8 cellular contexts compared by ENCODE assay signal in the genomic region with DNA sequence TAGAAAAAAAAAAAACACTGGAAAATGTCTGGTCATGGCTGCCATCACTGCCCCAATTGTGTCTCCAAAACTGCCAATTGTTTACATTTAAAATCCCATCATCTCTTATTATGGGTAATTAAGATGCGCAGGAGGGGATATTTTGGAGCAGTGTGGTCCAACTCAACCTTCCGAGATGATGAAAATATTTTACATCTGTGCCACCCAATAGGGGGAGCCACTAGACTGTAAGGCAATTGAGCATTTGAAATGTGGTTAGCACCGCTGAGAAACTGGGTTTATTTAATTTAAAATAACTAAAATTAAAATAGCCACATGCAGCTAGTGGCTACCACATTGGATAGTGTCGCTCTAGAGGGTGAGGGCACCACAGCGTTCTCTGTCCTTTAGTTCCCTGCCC. TPM values are rescaled to one million over a fixed set of nuclear protein-coding genes. Genes with fewer than 3 reads are reported as not detected.
A peak's percentile ranks its signal among the peaks of the same experiment; 100 is the strongest.
DNase-seq lines count a peak whose midpoint lies in the region; ATAC-seq, FAIRE-seq and TF ChIP-seq lines count a peak whose summit lies in the region.

No MANE protein-coding gene starts in this region.

- in situ Hi-C loops in K562 (cut with MboI), result loop anchor here (25.0 kb wide), 1 partner anchor 735 kb away; no protein-coding TSS in a partner anchor

- no peak overlapping the region for H3K4me3 Mint-ChIP-seq in neural crest cell

- 2% methylated on average over 5 of the region's 5 CpGs for WGBS in K562 (ENCODE audit: insufficient coverage, low coverage, missing lambda C conversion rate)

- no peaks in the 10 kb centered on the region for H3K9me3 ChIP-seq in K562 (replicated peaks; ENCODE audit: control insufficient read depth, insufficient read depth, low read depth, low read length)

- intact Hi-C loops in K562 (cut with micrococcal nuclease), result loop anchor here (1.0 kb wide), 1 partner anchor 170 kb away; no protein-coding TSS in a partner anchor

- H3K36me3 Mint-ChIP-seq in neural crest cell (ENCODE audit: low read depth), result no peaks in the 10 kb centered on the region

- H3K4me1 Mint-ChIP-seq in neural crest cell, result no peaks in the 10 kb centered on the region

- no peaks in the 10 kb centered on the region for H3K36me3 ChIP-seq in K562 (ENCODE audit: control insufficient read depth, insufficient read depth, low read length)

- DNase-seq in NCI-H82 (lab: John Stamatoyannopoulos, UW) (peak; percentile 67), NCI-H82 treated with DMSO at 0.1 percent for 48 hours (lab: John Stamatoyannopoulos, UW; ENCODE audit: unreplicated experiment) (no peak), K562 (ENCODE audit: extremely low read depth in 1 of 4, low spot score in 3 of 4) (peak; percentile 63 to 69 (median 64)), neural crest cell (ENCODE audit: low read depth, low spot score) (no peak), T1000 (lab: John Stamatoyannopoulos, UW) (no peak), DMS153 treated with DMSO at 0.1 percent for 48 hours (lab: John Stamatoyannopoulos, UW; ENCODE audit: unreplicated experiment) (no peak)
- DNase-seq in Jurkat, Clone E6-1 (ENCODE audit: low read depth, low spot score), result peak; percentile 15
- DNase-seq in activated CD4-positive, alpha-beta T cell treated with anti-CD3 and anti-CD28 coated beads, Interleukin-2, amount 50 U/mL, for 4 hours, result no peak

- H3K27ac ChIP-seq in K562 (ENCODE audit: extremely low read depth, low read depth, low read length), result no peak overlapping the region

- FAIRE-seq in K562 (lab: Jason Lieb, UNC), result peak; percentile 49

- 0 out of 2 replicates have a peak overlapping the region, but pooled peaks have one; percentile 3 for H3K4me2 ChIP-seq in K562 (ENCODE audit: insufficient read depth, low read length)

- TF ChIP-seq RAD21 in K562 (CRISPR knock-in tag; conservative IDR thresholded peaks at IDR 0.05 in 1 of 2, IDR thresholded peaks at IDR 0.05 in 1 of 2), result peak; percentile 56 to 73

- no peak overlapping the region for H3K9ac ChIP-seq in K562 (ENCODE audit: insufficient read depth in 1 of 2, low read depth in 2 of 2, low read length in 2 of 2)

- H3K9me1 ChIP-seq in K562 (ENCODE audit: control insufficient read depth, insufficient read depth, low read length), result no peaks in the 10 kb centered on the region

- H3K4me1 ChIP-seq in K562 (replicated peaks in 1 of 2; ENCODE audit: control insufficient read depth in 2 of 2, insufficient read depth in 2 of 2, low read length in 2 of 2), result peaks cover 5 to 21% of the 10 kb centered on the region in 2 experiments; a peak in 3 of 5 replicates

- H3K4me3 ChIP-seq in Jurkat, Clone E6-1 (ENCODE audit: low read length), result no peak overlapping the region
- no peak overlapping the region for H3K4me3 ChIP-seq in K562

- peak overlapping the region; percentile 76; the same call in 1 of the 2 replicates for H2AFZ ChIP-seq in K562 (ENCODE audit: low read depth, low read length)

- TF ChIP-seq CTCF in K562 (IDR thresholded peaks at IDR 0.05 in 2 of 3, conservative IDR thresholded peaks at IDR 0.05 in 1 of 3; ENCODE audit: insufficient read depth in 2 of 3, low read depth in 1 of 3, low read length in 3 of 3) (peak; percentile 59 to 79 (median 66)), neural crest cell (conservative IDR thresholded peaks at IDR 0.05) (peak; percentile 61)

- TF ChIP-seq POLR2A in K562 (conservative IDR thresholded peaks at IDR 0.05), result no peak

- no peaks in the 10 kb centered on the region for H3K79me2 ChIP-seq in K562 (ENCODE audit: control insufficient read depth, insufficient read depth, low read length)

- ATAC-seq in K562, result peak; percentile 71

- peaks cover 2% of the 10 kb centered on the region; the same call in 1 of the 2 replicates for H4K20me1 ChIP-seq in K562 (replicated peaks; ENCODE audit: control insufficient read depth, insufficient read depth, low read length)

- CTCF ChIA-PET in K562 (lab: Yijun Ruan, JAX; ENCODE audit: low intra/inter-chr PET ratio), result interaction anchor here (0.6 kb wide), 1 partner anchor 168 kb away, joined by 3 read pairs; no protein-coding TSS in a partner anchor

- H3K27me3 ChIP-seq in K562 (ENCODE audit: control insufficient read depth in 2 of 2, insufficient read depth in 2 of 2, low read length in 2 of 2), result peaks cover 30 to 78% of the 10 kb centered on the region in 2 experiments; a peak in 4 of 5 replicates

- BruUV-seq in K562 (replicated peaks; lab: Mats Ljungman, UMichigan), result no TSS peak

- H3K27me3 Mint-ChIP-seq in neural crest cell (ENCODE audit: low read depth), result peaks cover 3% of the 10 kb centered on the region

- no peaks in the 10 kb centered on the region for H3K9me3 Mint-ChIP-seq in neural crest cell

- POLR2A ChIA-PET in K562 (lab: Yijun Ruan, JAX), result interaction anchor here (1.0 kb wide), 1 partner anchor 55 kb away, joined by 3 read pairs; no protein-coding TSS in a partner anchor

- no peak for TF ChIP-seq EP300 in K562 (IDR thresholded peaks at IDR 0.05; ENCODE audit: low read length)

- no peak overlapping the region for H3K27ac Mint-ChIP-seq in neural crest cell (ENCODE audit: unreplicated experiment)

RNA-seq across cellular contexts. Expression of gene MPO, which starts 3.6 kb away (rescaled TPM):
- not detected for polyA plus RNA-seq in Jurkat, Clone E6-1 (2012; ENCODE audit: insufficient read depth, insufficient read length)
- 0.12 and 0.14 TPM in 2 replicates for total RNA-seq in K562 (2011; cell fraction: chromatin; rRNA removed; ENCODE audit: low replicate concordance)
- 0.17 TPM in 1 of 2 replicates, not detected in the other for total RNA-seq in K562 (2011; cell fraction: nucleolus; rRNA removed)
- not detected in 2 replicates for total RNA-seq in K562 (2011; cell fraction: nucleoplasm; rRNA removed)
- total RNA-seq in K562 (2014; rRNA removed), result not detected in 2 replicates
- total RNA-seq in K562 (2014; rRNA removed; fragmentation: Illumina TruSeq; extraction: Trizol), result not detected in 2 replicates
- not detected in 2 replicates for total RNA-seq in K562 (2015; rRNA removed; fragmentation: Illumina TruSeq; extraction: Trizol)
- total RNA-seq in K562 (2021), result 0.47 TPM in 1 of 2 replicates, not detected in the other
- 0.15 and 0.39 TPM in 2 replicates for polyA plus RNA-seq in K562 (2011; rRNA removed)
- 0.06 and 0.33 TPM in 2 replicates for polyA plus RNA-seq in K562 (2011; cell fraction: cytosol; rRNA removed)
- polyA plus RNA-seq in K562 (2011; cell fraction: nucleus; rRNA removed), result 0.06 and 0.34 TPM in 2 replicates
- polyA plus RNA-seq in K562 (2012), result 0.03 and 0.08 TPM in 2 replicates
- polyA plus RNA-seq in K562 (2014; fragmentation: Illumina TruSeq; extraction: Trizol), result 0.06 TPM in 1 of 2 replicates, not detected in the other
- polyA plus RNA-seq in K562 (2014; fragmentation: Nextera tagmentation; extraction: Ambion mirVana), result under 1 TPM in 1 of 2 experiments, not detected in 1; 0.04 TPM
- polyA plus RNA-seq in K562 (2014; rRNA removed), result 0.03 TPM in 1 of 2 replicates, not detected in the other
- 0.06 and 0.32 TPM in 2 replicates for polyA minus RNA-seq in K562 (2011; rRNA and poly(A)+ RNA removed)
- not detected in 2 replicates for polyA minus RNA-seq in K562 (2011; cell fraction: cytosol; rRNA and poly(A)+ RNA removed)
- polyA minus RNA-seq in K562 (2011; cell fraction: nucleus; rRNA and poly(A)+ RNA removed), result not detected in 2 replicates
- total RNA-seq in neural crest cell, result not detected in 2 replicates

RNA-seq across cellular contexts. Expression of gene LPO, which starts 38.7 kb away (rescaled TPM):
- not detected for polyA plus RNA-seq in Jurkat, Clone E6-1 (2012; ENCODE audit: insufficient read depth, insufficient read length)
- total RNA-seq in K562 (2011; cell fraction: chromatin; rRNA removed; ENCODE audit: low replicate concordance), result not detected in 2 replicates
- not detected in 2 replicates for total RNA-seq in K562 (2011; cell fraction: nucleolus; rRNA removed)
- total RNA-seq in K562 (2011; cell fraction: nucleoplasm; rRNA removed), result not detected in 2 replicates
- total RNA-seq in K562 (2014; rRNA removed) (not detected in 2 replicates), K562 (2014; rRNA removed; fragmentation: Illumina TruSeq; extraction: Trizol) (not detected in 2 replicates), K562 (2015; rRNA removed; fragmentation: Illumina TruSeq; extraction: Trizol) (not detected in 2 replicates), K562 (2021) (0.11 TPM in 1 of 2 replicates, not detected in the other), neural crest cell (not detected in 2 replicates)
- polyA plus RNA-seq in K562 (2011; rRNA removed) (not detected in 2 replicates), K562 (2014; fragmentation: Illumina TruSeq; extraction: Trizol) (not detected in 2 replicates), K562 (2014; fragmentation: Nextera tagmentation; extraction: Ambion mirVana) (not detected), K562 (2014; rRNA removed) (0.07 TPM in 1 of 2 replicates, not detected in the other)
- 0.03 and 0.04 TPM in 2 replicates for polyA plus RNA-seq in K562 (2011; cell fraction: cytosol; rRNA removed)
- polyA plus RNA-seq in K562 (2011; cell fraction: nucleus; rRNA removed), result not detected in 2 replicates
- 1.1 TPM in 1 of 2 replicates, not detected in the other for polyA plus RNA-seq in K562 (2012)
- polyA minus RNA-seq in K562 (2011; rRNA and poly(A)+ RNA removed), result 0.57 TPM in 1 of 2 replicates, not detected in the other
- not detected in 2 replicates for polyA minus RNA-seq in K562 (2011; cell fraction: cytosol; rRNA and poly(A)+ RNA removed)
- polyA minus RNA-seq in K562 (2011; cell fraction: nucleus; rRNA and poly(A)+ RNA removed), result not detected in 2 replicates

RNA-seq across cellular contexts. Expression of gene TSPOAP1, which starts 51.5 kb away (rescaled TPM):
- 13.8 TPM for polyA plus RNA-seq in Jurkat, Clone E6-1 (2012; ENCODE audit: insufficient read depth, insufficient read length)
- total RNA-seq in K562 (2011; cell fraction: chromatin; rRNA removed; ENCODE audit: low replicate concordance), result 26.2 and 58.3 TPM in 2 replicates
- total RNA-seq in K562 (2011; cell fraction: nucleolus; rRNA removed), result 24.0 and 24.1 TPM in 2 replicates
- total RNA-seq in K562 (2011; cell fraction: nucleoplasm; rRNA removed), result 18.1 and 18.9 TPM in 2 replicates
- 1.0 and 1.8 TPM in 2 replicates for total RNA-seq in K562 (2014; rRNA removed)
- total RNA-seq in K562 (2014; rRNA removed; fragmentation: Illumina TruSeq; extraction: Trizol), result 0.57 and 0.87 TPM in 2 replicates
- 0.94 and 1.2 TPM in 2 replicates for total RNA-seq in K562 (2015; rRNA removed; fragmentation: Illumina TruSeq; extraction: Trizol)
- total RNA-seq in K562 (2021), result 1.7 and 3.3 TPM in 2 replicates
- polyA plus RNA-seq in K562 (2011; rRNA removed), result 3.2 and 3.3 TPM in 2 replicates
- polyA plus RNA-seq in K562 (2011; cell fraction: cytosol; rRNA removed), result 2.4 and 2.6 TPM in 2 replicates
- 26.8 and 38.8 TPM in 2 replicates for polyA plus RNA-seq in K562 (2011; cell fraction: nucleus; rRNA removed)
- 3.0 and 5.1 TPM in 2 replicates for polyA plus RNA-seq in K562 (2012)
- polyA plus RNA-seq in K562 (2014; fragmentation: Illumina TruSeq; extraction: Trizol), result 1.1 and 1.2 TPM in 2 replicates
- not detected for polyA plus RNA-seq in K562 (2014; fragmentation: Nextera tagmentation; extraction: Ambion mirVana)
- 1.6 and 3.9 TPM in 2 replicates for polyA plus RNA-seq in K562 (2014; rRNA removed)
- polyA minus RNA-seq in K562 (2011; rRNA and poly(A)+ RNA removed), result 1.1 and 1.8 TPM in 2 replicates
- 0.76 and 2.1 TPM in 2 replicates for polyA minus RNA-seq in K562 (2011; cell fraction: cytosol; rRNA and poly(A)+ RNA removed)
- polyA minus RNA-seq in K562 (2011; cell fraction: nucleus; rRNA and poly(A)+ RNA removed), result 4.1 and 6.2 TPM in 2 replicates
- total RNA-seq in neural crest cell, result 27.9 and 30.5 TPM in 2 replicates

RNA-seq across cellular contexts. Expression of gene MKS1, which starts 58.1 kb away (rescaled TPM):
- 37.2 TPM for polyA plus RNA-seq in Jurkat, Clone E6-1 (2012; ENCODE audit: insufficient read depth, insufficient read length)
- total RNA-seq in K562 (2011; cell fraction: chromatin; rRNA removed; ENCODE audit: low replicate concordance), result 68.2 and 109 TPM in 2 replicates
- total RNA-seq in K562 (2011; cell fraction: nucleolus; rRNA removed), result 49.3 and 61.5 TPM in 2 replicates
- 63.9 and 64.8 TPM in 2 replicates for total RNA-seq in K562 (2011; cell fraction: nucleoplasm; rRNA removed)
- total RNA-seq in K562 (2014; rRNA removed), result 21.1 and 25.7 TPM in 2 replicates
- total RNA-seq in K562 (2014; rRNA removed; fragmentation: Illumina TruSeq; extraction: Trizol), result 18.0 and 18.8 TPM in 2 replicates
- total RNA-seq in K562 (2015; rRNA removed; fragmentation: Illumina TruSeq; extraction: Trizol), result 20.3 and 21.7 TPM in 2 replicates
- total RNA-seq in K562 (2021), result 27.0 and 27.5 TPM in 2 replicates
- polyA plus RNA-seq in K562 (2011; rRNA removed), result 27.1 and 40.0 TPM in 2 replicates
- polyA plus RNA-seq in K562 (2011; cell fraction: cytosol; rRNA removed), result 21.3 and 26.4 TPM in 2 replicates
- 137 and 165 TPM in 2 replicates for polyA plus RNA-seq in K562 (2011; cell fraction: nucleus; rRNA removed)
- polyA plus RNA-seq in K562 (2012), result 27.9 and 31.8 TPM in 2 replicates
- polyA plus RNA-seq in K562 (2014; fragmentation: Illumina TruSeq; extraction: Trizol), result 27.8 and 31.0 TPM in 2 replicates
- polyA plus RNA-seq in K562 (2014; fragmentation: Nextera tagmentation; extraction: Ambion mirVana), result 10 to 100 TPM; 16.3 to 27.8 TPM
- 23.5 and 25.9 TPM in 2 replicates for polyA plus RNA-seq in K562 (2014; rRNA removed)
- 20.7 and 21.6 TPM in 2 replicates for polyA minus RNA-seq in K562 (2011; rRNA and poly(A)+ RNA removed)
- polyA minus RNA-seq in K562 (2011; cell fraction: cytosol; rRNA and poly(A)+ RNA removed), result 11.4 and 13.6 TPM in 2 replicates
- 27.5 and 39.7 TPM in 2 replicates for polyA minus RNA-seq in K562 (2011; cell fraction: nucleus; rRNA and poly(A)+ RNA removed)
- 34.2 and 38.2 TPM in 2 replicates for total RNA-seq in neural crest cell

Comparison
In these comparisons a context has a peak if more than half of its experiments do, and no peak if none do; other contexts are left out.
1. DNase-seq: peak in NCI-H82 (single experiment), Jurkat, Clone E6-1 (single experiment) and K562 (4 of 4); none in NCI-H82 treated with DMSO at 0.1 percent for 48 hours (single experiment), neural crest cell (single experiment), T1000 (single experiment), activated CD4-positive, alpha-beta T cell treated with anti-CD3 and anti-CD28 coated beads, Interleukin-2, amount 50 U/mL, for 4 hours (0 of 2) and DMS153 treated with DMSO at 0.1 percent for 48 hours (single experiment).